12 cellular contexts compared by ENCODE assay signal in the genomic region with DNA sequence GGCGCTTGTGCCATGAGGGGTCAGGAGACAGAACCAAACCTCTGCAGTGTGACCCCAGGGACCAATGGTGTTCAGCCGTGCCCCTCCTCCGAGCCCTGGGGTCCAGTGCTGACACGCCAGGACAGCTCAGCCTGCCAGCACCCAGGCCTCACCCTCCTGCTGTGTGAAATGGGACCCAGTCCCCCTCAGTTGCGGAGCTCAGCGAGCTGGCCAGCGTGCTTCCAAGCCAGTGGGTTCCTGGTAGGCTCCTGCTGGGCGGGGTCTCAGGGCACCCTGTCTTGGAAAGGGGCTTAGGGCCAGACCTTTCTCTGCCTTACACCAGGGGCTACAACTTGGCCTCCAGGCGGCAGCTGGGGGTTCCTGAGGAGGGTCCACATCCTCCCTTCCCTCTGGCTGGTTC. TPM values are rescaled to one million over a fixed set of nuclear protein-coding genes. Genes with fewer than 3 reads are reported as not detected.
DNase-seq lines count a peak whose midpoint lies in the region; ATAC-seq and TF ChIP-seq lines count a peak whose summit lies in the region.
"Had no signal": no experiment of that assay in that cellular context is flagged by ENCODE, and none has a peak within 500 bp of the region (broad histone marks: within the 10 kb centered on the region; RNA-seq: fewer than 3 reads in every experiment).

No MANE protein-coding gene starts in this region.

- H4K8ac ChIP-seq in mesenchymal stem cell (ENCODE audit: low read length): no peak overlapping the region

- TF ChIP-seq CTCF in foreskin fibroblast (IDR thresholded peaks at IDR 0.05; ENCODE audit: low read depth, low read length): no peak

- H2AK5ac ChIP-seq in mesenchymal stem cell (ENCODE audit: low read length, severe bottlenecking): peak overlapping the region; percentile 81

- peak overlapping the region; percentile 97 for H3K4me3 Mint-ChIP-seq in activated T-cell treated with anti-CD3 and anti-CD28 coated beads, Interleukin-2, amount 50 U/mL, for 4 hours

- H4K91ac ChIP-seq in mesenchymal stem cell (ENCODE audit: low read length): no peak overlapping the region

- H2BK12ac ChIP-seq in mesenchymal stem cell (ENCODE audit: low read length in 2 of 2): no peak overlapping the region

- no peak overlapping the region for H3K18ac ChIP-seq in mesenchymal stem cell (ENCODE audit: low read depth in 1 of 2, low read length in 2 of 2)

- no peaks in the 10 kb centered on the region for H3K27me3 Mint-ChIP-seq in activated T-cell treated with anti-CD3 and anti-CD28 coated beads, Interleukin-2, amount 50 U/mL, for 4 hours (ENCODE audit: low read depth)

- 96% methylated on average over 9 of the region's 9 CpGs for WGBS in mesenchymal stem cell

- H3K4me1 Mint-ChIP-seq in activated T-cell treated with anti-CD3 and anti-CD28 coated beads, Interleukin-2, amount 50 U/mL, for 4 hours (ENCODE audit: low read depth): peaks cover 46% of the 10 kb centered on the region

- no peak for ATAC-seq in activated T-cell treated with anti-CD3 and anti-CD28 coated beads, Interleukin-2, amount 50 U/mL, for 4 hours
- ATAC-seq in activated naive CD4-positive, alpha-beta T cell treated with anti-CD3 and anti-CD28 coated beads, Interleukin-2, amount 50 U/mL, for 72 hours: no peak
- ATAC-seq: foreskin keratinocyte had no signal

- H3K9me3 ChIP-seq in mesenchymal stem cell (ENCODE audit: control insufficient read depth, low read length): no peaks in the 10 kb centered on the region

- no peak overlapping the region for H3K4me3 ChIP-seq in mesenchymal stem cell (ENCODE audit: insufficient read depth in 1 of 2, low read depth in 1 of 2, low read length in 2 of 2)
- H3K4me3 ChIP-seq in foreskin fibroblast (ENCODE audit: low read depth in 1 of 2, low read length in 2 of 2): no peak overlapping the region

- no peaks in the 10 kb centered on the region for H3K9me3 Mint-ChIP-seq in activated T-cell treated with anti-CD3 and anti-CD28 coated beads, Interleukin-2, amount 50 U/mL, for 4 hours
- H3K9me3 Mint-ChIP-seq in activated naive CD4-positive, alpha-beta T cell treated with anti-CD3 and anti-CD28 coated beads, Interleukin-2, amount 50 U/mL, for 72 hours: no peaks in the 10 kb centered on the region

- no peak for DNase-seq in activated T-cell treated with anti-CD3 and anti-CD28 coated beads, Interleukin-2, amount 50 U/mL, for 4 hours
- DNase-seq in activated T-cell treated with anti-CD3 and anti-CD28 coated beads, Interleukin-2, amount 50 U/mL, for 1 hour: no peak
- DNase-seq in activated naive CD4-positive, alpha-beta T cell treated with anti-CD3 and anti-CD28 coated beads, Interleukin-2, amount 50 U/mL, for 72 hours (ENCODE audit: low spot score in 2 of 2): no peak
- DNase-seq in mesenchymal stem cell (no peak), T-helper 9 cell (no peak), cerebellum (ENCODE audit: low spot score) (no peak), foreskin fibroblast (no peak)
- DNase-seq: foreskin keratinocyte, NCI-H2029 had no signal

- peak overlapping the region; percentile 29 for H3K4me2 ChIP-seq in mesenchymal stem cell (ENCODE audit: low read length, poor library complexity, severe bottlenecking)

- peak overlapping the region; percentile 17 for H3K27ac ChIP-seq in mesenchymal stem cell (ENCODE audit: low read length, poor library complexity, severe bottlenecking)
- H3K27ac ChIP-seq in temporal lobe (ENCODE audit: low read depth, low read length): peak overlapping the region; percentile 45
- H3K27ac ChIP-seq: foreskin keratinocyte had no signal

- no peak overlapping the region for H2BK5ac ChIP-seq in mesenchymal stem cell (ENCODE audit: low read depth, low read length, poor library complexity, severe bottlenecking)

- H2BK120ac ChIP-seq in mesenchymal stem cell (ENCODE audit: low read depth, low read length): no peak overlapping the region

- H3K9ac ChIP-seq in mesenchymal stem cell (ENCODE audit: low read length): no peak overlapping the region

- H3K4me1 ChIP-seq in mesenchymal stem cell (ENCODE audit: control insufficient read depth, insufficient read depth, low read depth, low read length): peaks cover 50% of the 10 kb centered on the region

- H3K23ac ChIP-seq in mesenchymal stem cell (ENCODE audit: low read length in 2 of 2): no peak overlapping the region

- no peaks in the 10 kb centered on the region for H3K27me3 ChIP-seq in mesenchymal stem cell (ENCODE audit: control insufficient read depth in 1 of 2, insufficient read depth in 1 of 2, low read length in 2 of 2)
- H3K27me3 ChIP-seq: foreskin keratinocyte had no signal

- H3K79me1 ChIP-seq in mesenchymal stem cell (replicated peaks; ENCODE audit: low read length, poor library complexity, severe bottlenecking): peaks cover 28% of the 10 kb centered on the region

- peak overlapping the region; percentile 92 to 98 for H3K27ac Mint-ChIP-seq in activated naive CD4-positive, alpha-beta T cell treated with anti-CD3 and anti-CD28 coated beads, Interleukin-2, amount 50 U/mL, for 72 hours

- peaks cover 7% of the 10 kb centered on the region for H3K36me3 Mint-ChIP-seq in activated T-cell treated with anti-CD3 and anti-CD28 coated beads, Interleukin-2, amount 50 U/mL, for 4 hours (ENCODE audit: insufficient read depth)
- peaks cover 23 to 26% of the 10 kb centered on the region in 2 donors for H3K36me3 Mint-ChIP-seq in activated naive CD4-positive, alpha-beta T cell treated with anti-CD3 and anti-CD28 coated beads, Interleukin-2, amount 50 U/mL, for 72 hours

- H3K36me3 ChIP-seq in mesenchymal stem cell (ENCODE audit: control insufficient read depth in 1 of 2, insufficient read depth in 2 of 2, low read depth in 1 of 2, low read length in 2 of 2): peaks cover 32 to 61% of the 10 kb centered on the region in 2 experiments

- no peak overlapping the region for H3K4ac ChIP-seq in mesenchymal stem cell (ENCODE audit: low read depth in 1 of 2, low read length in 2 of 2)

- no peak overlapping the region for H2AFZ ChIP-seq in mesenchymal stem cell (ENCODE audit: low read depth, low read length)

- no peak overlapping the region for H3K14ac ChIP-seq in mesenchymal stem cell (ENCODE audit: low read length in 2 of 2)

- H2BK15ac ChIP-seq in mesenchymal stem cell (ENCODE audit: low read depth, poor library complexity, severe bottlenecking): no peak overlapping the region

RNA-seq across cellular contexts. Expression of gene RNF44, which starts 4.4 kb away (rescaled TPM):
- 10 to 100 TPM; 55.0 to 58.5 (median 58.4) TPM for total RNA-seq in activated T-cell treated with anti-CD3 and anti-CD28 coated beads, Interleukin-2, amount 50 U/mL, for 4 hours
- 100 to 1,000 TPM in 1 of 2 donors, 10 to 100 TPM in 1; 83.5 to 136 TPM for total RNA-seq in activated naive CD4-positive, alpha-beta T cell treated with anti-CD3 and anti-CD28 coated beads, Interleukin-2, amount 50 U/mL, for 72 hours
- 19.2 TPM for polyA plus RNA-seq in mesenchymal stem cell (2013, experiment 1 of 2)
- polyA plus RNA-seq in mesenchymal stem cell (2013, experiment 2 of 2): 17.6 TPM
- total RNA-seq in temporal lobe (13.5 TPM), cerebellum (16.3 TPM)

RNA-seq across cellular contexts. Expression of gene CDHR2, which starts 16.3 kb away (rescaled TPM):
- total RNA-seq in activated T-cell treated with anti-CD3 and anti-CD28 coated beads, Interleukin-2, amount 50 U/mL, for 4 hours: under 1 TPM; 0.29 to 0.43 (median 0.33) TPM
- total RNA-seq in activated naive CD4-positive, alpha-beta T cell treated with anti-CD3 and anti-CD28 coated beads, Interleukin-2, amount 50 U/mL, for 72 hours: under 1 TPM; 0.05 to 0.54 TPM
- 0.01 TPM for polyA plus RNA-seq in mesenchymal stem cell (2013, experiment 1 of 2)
- polyA plus RNA-seq in mesenchymal stem cell (2013, experiment 2 of 2): not detected
- under 0.01 TPM for total RNA-seq in temporal lobe
- total RNA-seq in cerebellum: 0.18 TPM
- total RNA-seq: urinary bladder had no signal
- polyA plus RNA-seq: AG04450, foreskin keratinocyte, urinary bladder had no signal
